8 cellular contexts compared by ENCODE assay signal in genomic region chr2:37925063-37925897, GRCh38. TPM values are rescaled to one million over a fixed set of nuclear protein-coding genes. Genes with fewer than 3 reads are reported as not detected.
A peak's percentile ranks its signal among the peaks of the same experiment; 100 is the strongest.
DNase-seq lines count a peak whose midpoint lies in the region; ATAC-seq and TF ChIP-seq lines count a peak whose summit lies in the region.

A gene with protein sequence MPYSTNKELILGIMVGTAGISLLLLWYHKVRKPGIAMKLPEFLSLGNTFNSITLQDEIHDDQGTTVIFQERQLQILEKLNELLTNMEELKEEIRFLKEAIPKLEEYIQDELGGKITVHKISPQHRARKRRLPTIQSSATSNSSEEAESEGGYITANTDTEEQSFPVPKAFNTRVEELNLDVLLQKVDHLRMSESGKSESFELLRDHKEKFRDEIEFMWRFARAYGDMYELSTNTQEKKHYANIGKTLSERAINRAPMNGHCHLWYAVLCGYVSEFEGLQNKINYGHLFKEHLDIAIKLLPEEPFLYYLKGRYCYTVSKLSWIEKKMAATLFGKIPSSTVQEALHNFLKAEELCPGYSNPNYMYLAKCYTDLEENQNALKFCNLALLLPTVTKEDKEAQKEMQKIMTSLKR (plus strand): TSS chr2:37925287. CDS start chr2:37929278, 3,991 bp downstream.

- H3K9ac ChIP-seq in GM23248 (peak within 1 kb of the TSS; percentile 83), neural progenitor cell (peak within 1 kb of the TSS; percentile 74)

- peaks cover 3% of the 10 kb centered on the region for H3K36me3 Mint-ChIP-seq in neural progenitor cell

- H3K9me3 ChIP-seq in GM23248 (ENCODE audit: low read depth) (no peaks in the 10 kb centered on the region), neural progenitor cell (ENCODE audit: low read depth) (no peaks in the 10 kb centered on the region)

- peak within 1 kb of the TSS; percentile 74 for H3K27ac Mint-ChIP-seq in neural progenitor cell

- H3K4me3 Mint-ChIP-seq in neural progenitor cell: peak within 1 kb of the TSS; percentile 90

- in situ Hi-C loops in GM23248 (cut with MboI): no loop called here

- DNase-seq in Daoy (ENCODE audit: low read depth): peak; percentile 95
- peak; percentile 91 for DNase-seq in GM23248
- DNase-seq in LNCaP clone FGC (ENCODE audit: low read depth): peak; percentile 85
- peak; percentile 81 for DNase-seq in SHP77 treated with DMSO at 0.1 percent for 48 hours (lab: John Stamatoyannopoulos, UW)
- DNase-seq in activated gamma-delta T cell treated with Interleukin-2 at 50 U/mL for 16 hours: peak; percentile 82
- DNase-seq in foreskin keratinocyte: peak; percentile 49 to 80
- peak; percentile 97 for DNase-seq in neural progenitor cell (ENCODE audit: low spot score)
- DNase-seq in stromal cell of bone marrow (ENCODE audit: low read depth): peak; percentile 66

- H3K4me1 Mint-ChIP-seq in neural progenitor cell: peaks cover 10% of the 10 kb centered on the region

- TF ChIP-seq CTCF in LNCaP clone FGC (IDR thresholded peaks at IDR 0.05; ENCODE audit: control insufficient read depth, extremely low read depth, insufficient read depth): no peak
- no peak for TF ChIP-seq CTCF in foreskin keratinocyte (conservative IDR thresholded peaks at IDR 0.05)
- TF ChIP-seq CTCF in neural progenitor cell (IDR thresholded peaks at IDR 0.05): peak; percentile 11

- no peaks in the 10 kb centered on the region for H3K27me3 ChIP-seq in GM23248 (replicated peaks; ENCODE audit: insufficient read depth)
- no peaks in the 10 kb centered on the region for H3K27me3 ChIP-seq in foreskin keratinocyte
- peaks cover 14% of the 10 kb centered on the region for H3K27me3 ChIP-seq in neural progenitor cell

- H4K20me1 ChIP-seq in GM23248 (ENCODE audit: insufficient read depth) (no peaks in the 10 kb centered on the region), neural progenitor cell (ENCODE audit: low read depth) (no peaks in the 10 kb centered on the region)

- H3K27me3 Mint-ChIP-seq in neural progenitor cell (ENCODE audit: insufficient read depth, low read depth): peaks cover 2% of the 10 kb centered on the region

- ATAC-seq in foreskin keratinocyte: peak; percentile 88

- peaks cover 11% of the 10 kb centered on the region; the same call in 1 of the 2 replicates for H3K79me2 ChIP-seq in GM23248 (ENCODE audit: insufficient read depth)
- H3K79me2 ChIP-seq in neural progenitor cell (ENCODE audit: low read depth): no peaks in the 10 kb centered on the region

- no peaks in the 10 kb centered on the region for H3K9me2 ChIP-seq in GM23248 (ENCODE audit: insufficient read depth)

- H2AFZ ChIP-seq in GM23248: peak within 1 kb of the TSS; percentile 93
- peak within 1 kb of the TSS; percentile 64 for H2AFZ ChIP-seq in neural progenitor cell (replicated peaks)

- H3F3A ChIP-seq in GM23248 (ENCODE audit: insufficient read depth): no peaks in the 10 kb centered on the region
- H3F3A ChIP-seq in neural progenitor cell (ENCODE audit: low read depth): peaks cover 19% of the 10 kb centered on the region

- H3K4me2 ChIP-seq in GM23248 (ENCODE audit: unreplicated experiment) (peak within 1 kb of the TSS; percentile 95), neural progenitor cell (peak within 1 kb of the TSS; percentile 89)

- WGBS in GM23248 (ENCODE audit: low coverage in 1 of 2, low lambda C conversion rate in 2 of 2, missing lambda C conversion rate in 2 of 2), 2 experiments: 1 to 2% methylated on average over 49 to 67 of the region's 79 CpGs

- H3K4me1 ChIP-seq in GM23248 (ENCODE audit: insufficient read depth): peaks cover 5% of the 10 kb centered on the region; the same call in 1 of the 2 replicates
- H3K4me1 ChIP-seq in foreskin keratinocyte: peaks cover 4% of the 10 kb centered on the region
- peaks cover 5% of the 10 kb centered on the region for H3K4me1 ChIP-seq in neural progenitor cell

- H3K27ac ChIP-seq in GM23248: peak within 1 kb of the TSS; percentile 77
- H3K27ac ChIP-seq in foreskin keratinocyte: peak within 1 kb of the TSS; percentile 61
- H3K27ac ChIP-seq in neural progenitor cell: peak within 1 kb of the TSS; percentile 92

- H3K4me3 ChIP-seq in GM23248 (peak within 1 kb of the TSS; percentile 85), LNCaP clone FGC (ENCODE audit: low read depth, low read length) (peak within 1 kb of the TSS; percentile 74), neural progenitor cell (peak within 1 kb of the TSS; percentile 84)

- H3K9me3 Mint-ChIP-seq in neural progenitor cell: no peaks in the 10 kb centered on the region

- H3K36me3 ChIP-seq in GM23248 (ENCODE audit: low read depth): no peaks in the 10 kb centered on the region
- H3K36me3 ChIP-seq in neural progenitor cell: no peaks in the 10 kb centered on the region

RNA-seq across cellular contexts. Expression of the gene that starts here (rescaled TPM):
- 7.4 and 11.4 TPM in 2 replicates for total RNA-seq in Daoy (2014; rRNA removed; shearing (Covaris generic))
- total RNA-seq in GM23248 (2014; rRNA removed; shearing (Covaris generic)): 2.5 and 5.8 TPM in 2 replicates
- polyA plus RNA-seq in GM23248 (2016; fragmentation: Nextera tagmentation; extraction: Ambion mirVana) (9.3 and 11.1 TPM in 2 replicates), foreskin keratinocyte (1.7 and 2.5 TPM in 2 replicates)
- total RNA-seq in foreskin keratinocyte (2.4 and 3.5 TPM in 2 replicates), neural progenitor cell (ENCODE audit: low replicate concordance) (3.7 and 10.3 TPM in 2 replicates)

Comparison
In these comparisons a context has a peak if more than half of its experiments do, and no peak if none do; other contexts are left out.
1. Peak in every context shown above with its lines: DNase-seq, ATAC-seq, H3K4me3 ChIP-seq and H3K27ac ChIP-seq.